In the genomic region with DNA sequence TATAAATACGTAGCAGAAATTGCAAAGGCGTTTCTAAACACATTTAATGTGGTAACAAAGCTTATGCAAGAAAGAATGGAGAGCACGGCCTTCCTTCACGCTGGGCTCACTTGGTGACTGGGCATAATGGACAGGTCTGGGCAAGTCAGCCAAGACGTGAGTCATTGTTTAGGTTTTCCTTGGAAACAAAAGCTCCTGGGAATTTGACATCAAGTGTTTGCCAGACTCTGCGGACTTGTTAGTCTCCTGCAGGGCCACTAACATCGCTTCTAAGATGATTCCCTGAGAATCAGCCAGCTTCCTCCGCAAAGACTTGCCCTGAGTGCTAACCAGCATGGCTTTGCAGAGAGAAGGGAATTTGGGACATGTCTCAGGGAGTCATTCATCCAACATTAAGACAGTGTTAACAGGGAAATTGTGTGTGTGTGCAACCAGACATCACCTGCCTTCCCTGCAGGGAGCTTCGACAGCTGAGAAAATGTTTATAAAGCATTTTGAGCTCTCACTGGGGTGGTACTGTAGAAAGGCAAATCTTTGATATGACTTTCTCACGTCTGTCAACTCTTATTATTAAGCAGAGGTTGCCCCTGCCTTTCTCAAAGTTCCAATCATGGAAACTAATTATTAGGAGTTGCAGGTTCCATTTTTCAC, we compare ENCODE assay signal across 2 cellular contexts.
TF ChIP-seq lines count a peak whose summit lies in the region.

No MANE protein-coding gene starts in this region.

TF ChIP-seq in IMR-90, 13 proteins besides CTCF, POLR2A, EP300 and RAD21 (continued from another document):
- TF ChIP-seq, protein P1, sequence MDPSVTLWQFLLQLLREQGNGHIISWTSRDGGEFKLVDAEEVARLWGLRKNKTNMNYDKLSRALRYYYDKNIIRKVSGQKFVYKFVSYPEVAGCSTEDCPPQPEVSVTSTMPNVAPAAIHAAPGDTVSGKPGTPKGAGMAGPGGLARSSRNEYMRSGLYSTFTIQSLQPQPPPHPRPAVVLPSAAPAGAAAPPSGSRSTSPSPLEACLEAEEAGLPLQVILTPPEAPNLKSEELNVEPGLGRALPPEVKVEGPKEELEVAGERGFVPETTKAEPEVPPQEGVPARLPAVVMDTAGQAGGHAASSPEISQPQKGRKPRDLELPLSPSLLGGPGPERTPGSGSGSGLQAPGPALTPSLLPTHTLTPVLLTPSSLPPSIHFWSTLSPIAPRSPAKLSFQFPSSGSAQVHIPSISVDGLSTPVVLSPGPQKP (IDR thresholded peaks at IDR 0.05; ENCODE audit: borderline replicate concordance, low read depth, low read length) = no peak
- no peak for TF ChIP-seq CEBPB (IDR thresholded peaks at IDR 0.05; ENCODE audit: low read depth, low read length)
- no peak for TF ChIP-seq MXI1 (IDR thresholded peaks at IDR 0.05; ENCODE audit: borderline replicate concordance, low read depth, low read length)
- no peak for TF ChIP-seq MAFK (IDR thresholded peaks at IDR 0.05; ENCODE audit: low read depth, low read length)
- no peak for TF ChIP-seq BHLHE40 (IDR thresholded peaks at IDR 0.05; ENCODE audit: low read depth, low read length)
- no peak for TF ChIP-seq MAZ (IDR thresholded peaks at IDR 0.05; ENCODE audit: borderline replicate concordance, low read depth, low read length)
- no peak for TF ChIP-seq SMC3 (IDR thresholded peaks at IDR 0.05; ENCODE audit: low read depth, low read length)
- no peak for TF ChIP-seq NFE2L2 (IDR thresholded peaks at IDR 0.05; ENCODE audit: low read depth, low read length)
- TF ChIP-seq, protein P2, sequence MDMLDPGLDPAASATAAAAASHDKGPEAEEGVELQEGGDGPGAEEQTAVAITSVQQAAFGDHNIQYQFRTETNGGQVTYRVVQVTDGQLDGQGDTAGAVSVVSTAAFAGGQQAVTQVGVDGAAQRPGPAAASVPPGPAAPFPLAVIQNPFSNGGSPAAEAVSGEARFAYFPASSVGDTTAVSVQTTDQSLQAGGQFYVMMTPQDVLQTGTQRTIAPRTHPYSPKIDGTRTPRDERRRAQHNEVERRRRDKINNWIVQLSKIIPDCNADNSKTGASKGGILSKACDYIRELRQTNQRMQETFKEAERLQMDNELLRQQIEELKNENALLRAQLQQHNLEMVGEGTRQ (IDR thresholded peaks at IDR 0.05; ENCODE audit: low read depth, low read length) = no peak
- no peak for TF ChIP-seq RFX5 (IDR thresholded peaks at IDR 0.05; ENCODE audit: low read depth, low read length)
- no peak for TF ChIP-seq FOS (IDR thresholded peaks at IDR 0.05; ENCODE audit: low read depth, low read length)
- no peak for TF ChIP-seq CHD1 (IDR thresholded peaks at IDR 0.05; ENCODE audit: low read depth, low read length)

TF ChIP-seq in WTC11, 78 proteins besides CTCF, POLR2A, EP300 and RAD21 (continued from another document):
- TF ChIP-seq, protein P3, sequence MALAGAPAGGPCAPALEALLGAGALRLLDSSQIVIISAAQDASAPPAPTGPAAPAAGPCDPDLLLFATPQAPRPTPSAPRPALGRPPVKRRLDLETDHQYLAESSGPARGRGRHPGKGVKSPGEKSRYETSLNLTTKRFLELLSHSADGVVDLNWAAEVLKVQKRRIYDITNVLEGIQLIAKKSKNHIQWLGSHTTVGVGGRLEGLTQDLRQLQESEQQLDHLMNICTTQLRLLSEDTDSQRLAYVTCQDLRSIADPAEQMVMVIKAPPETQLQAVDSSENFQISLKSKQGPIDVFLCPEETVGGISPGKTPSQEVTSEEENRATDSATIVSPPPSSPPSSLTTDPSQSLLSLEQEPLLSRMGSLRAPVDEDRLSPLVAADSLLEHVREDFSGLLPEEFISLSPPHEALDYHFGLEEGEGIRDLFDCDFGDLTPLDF (CRISPR knock-in tag; IDR thresholded peaks at IDR 0.05) = no peak
- TF ChIP-seq, protein P4, sequence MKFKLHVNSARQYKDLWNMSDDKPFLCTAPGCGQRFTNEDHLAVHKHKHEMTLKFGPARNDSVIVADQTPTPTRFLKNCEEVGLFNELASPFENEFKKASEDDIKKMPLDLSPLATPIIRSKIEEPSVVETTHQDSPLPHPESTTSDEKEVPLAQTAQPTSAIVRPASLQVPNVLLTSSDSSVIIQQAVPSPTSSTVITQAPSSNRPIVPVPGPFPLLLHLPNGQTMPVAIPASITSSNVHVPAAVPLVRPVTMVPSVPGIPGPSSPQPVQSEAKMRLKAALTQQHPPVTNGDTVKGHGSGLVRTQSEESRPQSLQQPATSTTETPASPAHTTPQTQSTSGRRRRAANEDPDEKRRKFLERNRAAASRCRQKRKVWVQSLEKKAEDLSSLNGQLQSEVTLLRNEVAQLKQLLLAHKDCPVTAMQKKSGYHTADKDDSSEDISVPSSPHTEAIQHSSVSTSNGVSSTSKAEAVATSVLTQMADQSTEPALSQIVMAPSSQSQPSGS (CRISPR knock-in tag; IDR thresholded peaks at IDR 0.05; ENCODE audit: borderline replicate concordance, low read depth) = no peak
TF ChIP-seq in WTC11: peak in this region for 1.
